Comparison of ENCODE assay signal across 2 cellular contexts in the genomic region with DNA sequence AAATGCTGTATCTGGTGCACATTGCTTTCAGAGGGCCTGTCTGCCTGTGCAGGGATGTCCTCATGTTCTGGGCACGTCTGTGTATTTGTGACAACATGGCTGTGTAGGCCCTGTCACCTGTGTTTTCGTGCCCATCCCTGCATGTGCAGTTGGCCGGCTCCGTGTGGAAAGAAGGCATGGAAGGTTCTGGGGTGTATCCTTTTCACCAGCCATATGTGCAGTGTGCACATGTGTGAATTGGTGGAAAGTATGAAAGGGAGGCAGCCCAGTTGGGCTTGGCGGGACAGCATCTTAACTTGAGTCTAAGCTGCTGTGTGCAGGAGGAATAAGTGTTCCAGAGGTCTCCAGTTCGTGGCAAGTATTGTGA.
TF ChIP-seq lines count a peak whose summit lies in the region.

No MANE protein-coding gene starts in this region.

TF ChIP-seq in IMR-90, 13 proteins besides CTCF, POLR2A, EP300 and RAD21:
- TF ChIP-seq CEBPB (IDR thresholded peaks at IDR 0.05; ENCODE audit: low read depth, low read length) (no peak), NFE2L2 (IDR thresholded peaks at IDR 0.05; ENCODE audit: low read depth, low read length) (no peak), RCOR1 (IDR thresholded peaks at IDR 0.05; ENCODE audit: insufficient replicate concordance, low read length) (no peak), MAZ (IDR thresholded peaks at IDR 0.05; ENCODE audit: borderline replicate concordance, low read depth, low read length) (no peak), MXI1 (IDR thresholded peaks at IDR 0.05; ENCODE audit: borderline replicate concordance, low read depth, low read length) (no peak), BHLHE40 (IDR thresholded peaks at IDR 0.05; ENCODE audit: low read depth, low read length) (no peak), CHD1 (IDR thresholded peaks at IDR 0.05; ENCODE audit: low read depth, low read length) (no peak), MAFK (IDR thresholded peaks at IDR 0.05; ENCODE audit: low read depth, low read length) (no peak), FOS (IDR thresholded peaks at IDR 0.05; ENCODE audit: low read depth, low read length) (no peak), RFX5 (IDR thresholded peaks at IDR 0.05; ENCODE audit: low read depth, low read length) (no peak), SMC3 (IDR thresholded peaks at IDR 0.05; ENCODE audit: low read depth, low read length) (no peak)
- TF ChIP-seq, protein P1, sequence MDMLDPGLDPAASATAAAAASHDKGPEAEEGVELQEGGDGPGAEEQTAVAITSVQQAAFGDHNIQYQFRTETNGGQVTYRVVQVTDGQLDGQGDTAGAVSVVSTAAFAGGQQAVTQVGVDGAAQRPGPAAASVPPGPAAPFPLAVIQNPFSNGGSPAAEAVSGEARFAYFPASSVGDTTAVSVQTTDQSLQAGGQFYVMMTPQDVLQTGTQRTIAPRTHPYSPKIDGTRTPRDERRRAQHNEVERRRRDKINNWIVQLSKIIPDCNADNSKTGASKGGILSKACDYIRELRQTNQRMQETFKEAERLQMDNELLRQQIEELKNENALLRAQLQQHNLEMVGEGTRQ (IDR thresholded peaks at IDR 0.05; ENCODE audit: low read depth, low read length) = no peak
- TF ChIP-seq, protein P2, sequence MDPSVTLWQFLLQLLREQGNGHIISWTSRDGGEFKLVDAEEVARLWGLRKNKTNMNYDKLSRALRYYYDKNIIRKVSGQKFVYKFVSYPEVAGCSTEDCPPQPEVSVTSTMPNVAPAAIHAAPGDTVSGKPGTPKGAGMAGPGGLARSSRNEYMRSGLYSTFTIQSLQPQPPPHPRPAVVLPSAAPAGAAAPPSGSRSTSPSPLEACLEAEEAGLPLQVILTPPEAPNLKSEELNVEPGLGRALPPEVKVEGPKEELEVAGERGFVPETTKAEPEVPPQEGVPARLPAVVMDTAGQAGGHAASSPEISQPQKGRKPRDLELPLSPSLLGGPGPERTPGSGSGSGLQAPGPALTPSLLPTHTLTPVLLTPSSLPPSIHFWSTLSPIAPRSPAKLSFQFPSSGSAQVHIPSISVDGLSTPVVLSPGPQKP (IDR thresholded peaks at IDR 0.05; ENCODE audit: borderline replicate concordance, low read depth, low read length) = no peak

TF ChIP-seq in endothelial cell of umbilical vein, 7 proteins besides CTCF, POLR2A, EP300 and RAD21:
- TF ChIP-seq, protein P3, sequence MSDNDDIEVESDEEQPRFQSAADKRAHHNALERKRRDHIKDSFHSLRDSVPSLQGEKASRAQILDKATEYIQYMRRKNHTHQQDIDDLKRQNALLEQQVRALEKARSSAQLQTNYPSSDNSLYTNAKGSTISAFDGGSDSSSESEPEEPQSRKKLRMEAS (IDR thresholded peaks at IDR 0.05; ENCODE audit: insufficient read depth, insufficient read length) = no peak
- no peak for TF ChIP-seq MYC (IDR thresholded peaks at IDR 0.05; ENCODE audit: low read depth, low read length)
- no peak for TF ChIP-seq GATA2 (IDR thresholded peaks at IDR 0.05; ENCODE audit: insufficient read depth, insufficient read length, low read depth, low read length)
- TF ChIP-seq JUN (IDR thresholded peaks at IDR 0.05; ENCODE audit: borderline replicate concordance, insufficient read depth, insufficient read length, low read depth) = no peak
- TF ChIP-seq EZH2 (IDR thresholded peaks at IDR 0.05; ENCODE audit: borderline replicate concordance, low read depth, low read length, severe bottlenecking) = no peak
- no peak for TF ChIP-seq FOS (IDR thresholded peaks at IDR 0.05; ENCODE audit: borderline replicate concordance, insufficient read depth, low read length)
- TF ChIP-seq POLR2AphosphoS5 (IDR thresholded peaks at IDR 0.05; ENCODE audit: insufficient read depth, low read depth, low read length) = no peak
TF ChIP-seq in endothelial cell of umbilical vein: peak in this region for 0.
